1 cellular context compared by ENCODE assay signal in genomic region chr5:175867587-175868347, GRCh38.
TF ChIP-seq lines count a peak whose summit lies in the region.

No MANE protein-coding gene starts in this region.

TF ChIP-seq in HepG2, 621 proteins besides CTCF, POLR2A, EP300 and RAD21 (continued from another document and continues in another):
- TF ChIP-seq LRRFIP1 (CRISPR knock-in tag; conservative IDR thresholded peaks at IDR 0.05) (no peak), HMG20B (CRISPR knock-in tag; conservative IDR thresholded peaks at IDR 0.05) (peak; percentile 65; the same call in 1 of the 2 replicates), ZNF546 (CRISPR knock-in tag; conservative IDR thresholded peaks at IDR 0.05) (no peak), NFKBIZ (CRISPR knock-in tag; IDR thresholded peaks at IDR 0.05) (peak; percentile 73; the same call in 1 of the 2 replicates), ZNF687 (CRISPR knock-in tag; IDR thresholded peaks at IDR 0.05) (peak; percentile 84), TERF1 (CRISPR knock-in tag; IDR thresholded peaks at IDR 0.05) (no peak), GTF3A (CRISPR knock-in tag; conservative IDR thresholded peaks at IDR 0.05) (no peak), ZSCAN29 (CRISPR knock-in tag; conservative IDR thresholded peaks at IDR 0.05) (no peak), PAXIP1 (CRISPR knock-in tag; conservative IDR thresholded peaks at IDR 0.05) (peak; percentile 67), ZZZ3 (CRISPR knock-in tag; IDR thresholded peaks at IDR 0.05; ENCODE audit: borderline replicate concordance) (no peak), FUBP1 (CRISPR knock-in tag; IDR thresholded peaks at IDR 0.05; ENCODE audit: borderline replicate concordance) (no peak), FOXJ3 (CRISPR knock-in tag; IDR thresholded peaks at IDR 0.05; ENCODE audit: borderline replicate concordance) (no peak), ZNF3 (CRISPR knock-in tag; IDR thresholded peaks at IDR 0.05) (no peak), ZNF724P (CRISPR knock-in tag; IDR thresholded peaks at IDR 0.05; ENCODE audit: borderline replicate concordance) (no peak), ZNF788 (CRISPR knock-in tag; IDR thresholded peaks at IDR 0.05; ENCODE audit: borderline replicate concordance) (0 out of 2 replicates have a peak, but pooled peaks have one; percentile 48), ZNF703 (CRISPR knock-in tag; IDR thresholded peaks at IDR 0.05; ENCODE audit: borderline replicate concordance) (no peak), ARID2 (CRISPR knock-in tag; IDR thresholded peaks at IDR 0.05; ENCODE audit: borderline replicate concordance) (0 out of 2 replicates have a peak, but pooled peaks have one; percentile 37), ZHX1 (CRISPR knock-in tag; IDR thresholded peaks at IDR 0.05; ENCODE audit: low read depth) (no peak), ZNF256 (CRISPR knock-in tag; conservative IDR thresholded peaks at IDR 0.05) (no peak), GATA4 (IDR thresholded peaks at IDR 0.05; ENCODE audit: borderline replicate concordance, low read depth) (no peak), PREB (CRISPR knock-in tag; IDR thresholded peaks at IDR 0.05) (no peak), TAF15 (IDR thresholded peaks at IDR 0.05; ENCODE audit: low read depth, low read length, poor library complexity, severe bottlenecking) (no peak), NFIB (CRISPR knock-in tag; IDR thresholded peaks at IDR 0.05; ENCODE audit: borderline replicate concordance) (no peak), HIC2 (CRISPR knock-in tag; IDR thresholded peaks at IDR 0.05; ENCODE audit: low read depth) (peak; percentile 99), ZBTB38 (CRISPR knock-in tag; IDR thresholded peaks at IDR 0.05) (0 out of 2 replicates have a peak, but pooled peaks have one; percentile 21), ZFP36L2 (CRISPR knock-in tag; IDR thresholded peaks at IDR 0.05) (no peak), DR1 (CRISPR knock-in tag; IDR thresholded peaks at IDR 0.05) (no peak), RXRB (CRISPR knock-in tag; IDR thresholded peaks at IDR 0.05; ENCODE audit: borderline replicate concordance) (peak; percentile 70), NFE2L1 (CRISPR knock-in tag; IDR thresholded peaks at IDR 0.05; ENCODE audit: borderline replicate concordance) (no peak), KDM5A (IDR thresholded peaks at IDR 0.05; ENCODE audit: borderline replicate concordance, low read length) (no peak), CHD4 (IDR thresholded peaks at IDR 0.05; ENCODE audit: borderline replicate concordance, low read length) (no peak), ZNF775 (CRISPR knock-in tag; IDR thresholded peaks at IDR 0.05; ENCODE audit: borderline replicate concordance) (no peak), ZNF570 (CRISPR knock-in tag; IDR thresholded peaks at IDR 0.05; ENCODE audit: borderline replicate concordance) (no peak), CAMTA2 (CRISPR knock-in tag; IDR thresholded peaks at IDR 0.05; ENCODE audit: borderline replicate concordance) (no peak), BCLAF1 (IDR thresholded peaks at IDR 0.05) (no peak), KLF12 (CRISPR knock-in tag; IDR thresholded peaks at IDR 0.05; ENCODE audit: borderline replicate concordance) (no peak), XRCC5 (optimal IDR thresholded peaks at IDR 0.05; ENCODE audit: low read length) (peak; percentile 68)
